ENCODE assay signal across 8 cellular contexts in genomic region chr19:18915639-18916038, GRCh38. TPM values are rescaled to one million over a fixed set of nuclear protein-coding genes. Genes with fewer than 3 reads are reported as not detected.
DNase-seq lines count a peak whose midpoint lies in the region; ATAC-seq and TF ChIP-seq lines count a peak whose summit lies in the region.

No MANE protein-coding gene starts in this region.

- H3K9me2 ChIP-seq in GM23338 (ENCODE audit: insufficient read depth), result no peaks in the 10 kb centered on the region

- peak overlapping the region; percentile 57; the same call in 1 of the 2 replicates for H3K9ac ChIP-seq in BLaER1
- no peak overlapping the region for H3K9ac ChIP-seq in neural progenitor cell

- H3K27me3 ChIP-seq in BLaER1 (no peaks in the 10 kb centered on the region), GM23338 (ENCODE audit: insufficient read depth) (no peaks in the 10 kb centered on the region), neural progenitor cell (no peaks in the 10 kb centered on the region)

- peaks cover 41% of the 10 kb centered on the region for H3K79me2 ChIP-seq in GM23338 (replicated peaks; ENCODE audit: insufficient read depth)
- H3K79me2 ChIP-seq in neural progenitor cell (ENCODE audit: low read depth), result peaks cover 59% of the 10 kb centered on the region

- peaks cover 68% of the 10 kb centered on the region for H3K4me1 ChIP-seq in BLaER1
- 0 out of 2 replicates have a peak, but pooled peaks cover 9% of the 10 kb centered on the region for H3K4me1 ChIP-seq in GM23338 (ENCODE audit: insufficient read depth)
- H3K4me1 ChIP-seq in neural progenitor cell, result peaks cover 3% of the 10 kb centered on the region

- CTCF ChIA-PET in RWPE1 (lab: Yijun Ruan, JAX), result no interaction called here

- no peak overlapping the region for H2AFZ ChIP-seq in GM23338
- H2AFZ ChIP-seq in neural progenitor cell (replicated peaks), result no peak overlapping the region

- peaks cover 9% of the 10 kb centered on the region for H3K4me1 Mint-ChIP-seq in GM23338
- H3K4me1 Mint-ChIP-seq in neural progenitor cell, result peaks cover 16% of the 10 kb centered on the region

- H3K4me2 ChIP-seq in BLaER1 (peak overlapping the region; percentile 92), GM23338 (no peak overlapping the region), neural progenitor cell (no peak overlapping the region)

- DNase-seq in GM23338 (ENCODE audit: low spot score), result peak; percentile 72
- DNase-seq in RWPE1 (ENCODE audit: low spot score), result no peak
- DNase-seq in dermis microvascular lymphatic vessel endothelial cell (ENCODE audit: low read depth in 2 of 2), result peak; percentile 31 to 56
- peak; percentile 69 for DNase-seq in neural progenitor cell (ENCODE audit: low spot score)
- no peak for DNase-seq in NCI-H446 treated with DMSO at 0.1 percent for 48 hours (lab: John Stamatoyannopoulos, UW)
- DNase-seq in islet precursor cell, result no peak

- H3K4me3 ChIP-seq in BLaER1 (peak overlapping the region; percentile 42; the same call in 1 of the 2 replicates), GM23338 (no peak overlapping the region), neural progenitor cell (no peak overlapping the region)

- H3K9me3 Mint-ChIP-seq in GM23338, result no peaks in the 10 kb centered on the region; the same call in 2 of the 3 replicates
- no peaks in the 10 kb centered on the region for H3K9me3 Mint-ChIP-seq in neural progenitor cell

- POLR2A ChIA-PET in RWPE1 (lab: Yijun Ruan, JAX; ENCODE audit: low non-redundant PET), result no interaction called here

- H3K36me3 ChIP-seq in BLaER1 (peaks cover 44% of the 10 kb centered on the region), GM23338 (ENCODE audit: insufficient read depth) (0 out of 2 replicates have a peak, but pooled peaks cover 4% of the 10 kb centered on the region), neural progenitor cell (no peaks in the 10 kb centered on the region)

- no peak overlapping the region for H3K27ac Mint-ChIP-seq in GM23338
- H3K27ac Mint-ChIP-seq in neural progenitor cell, result no peak overlapping the region

- H3K36me3 Mint-ChIP-seq in GM23338 (ENCODE audit: low read depth) (peaks cover 36% of the 10 kb centered on the region), neural progenitor cell (peaks cover 13% of the 10 kb centered on the region)

- H3K27me3 Mint-ChIP-seq in GM23338 (ENCODE audit: insufficient read depth, low read depth, poor library complexity) (peaks cover 4% of the 10 kb centered on the region), neural progenitor cell (ENCODE audit: insufficient read depth, low read depth) (peaks cover 9% of the 10 kb centered on the region)

- peak; percentile 60 to 86 for TF ChIP-seq CTCF in GM23338 (conservative IDR thresholded peaks at IDR 0.05; ENCODE audit: low read depth in 2 of 2)
- TF ChIP-seq CTCF in RWPE1 (conservative IDR thresholded peaks at IDR 0.05; ENCODE audit: low read depth), result no peak; the same call in 1 of the 2 replicates
- peak; percentile 60 for TF ChIP-seq CTCF in neural progenitor cell (IDR thresholded peaks at IDR 0.05)

- H3K27ac ChIP-seq in BLaER1 (peak overlapping the region; percentile 52), GM23338 (ENCODE audit: low read depth) (no peak overlapping the region), RWPE1 (peak overlapping the region; percentile 4; the same call in 1 of the 2 replicates), neural progenitor cell (no peak overlapping the region)

- 0 out of 2 replicates have a peak, but pooled peaks cover 3% of the 10 kb centered on the region for H3F3A ChIP-seq in GM23338 (replicated peaks; ENCODE audit: low read depth)
- no peaks in the 10 kb centered on the region for H3F3A ChIP-seq in neural progenitor cell (ENCODE audit: low read depth)

- H3K9me3 ChIP-seq in BLaER1, result no peaks in the 10 kb centered on the region
- no peaks in the 10 kb centered on the region for H3K9me3 ChIP-seq in neural progenitor cell (ENCODE audit: low read depth)

- ATAC-seq in GM23338, result peak; percentile 27
- no peak for ATAC-seq in esophagus mucosa

- H4K20me1 ChIP-seq in BLaER1 (peaks cover 61% of the 10 kb centered on the region), GM23338 (replicated peaks; ENCODE audit: insufficient read depth) (peaks cover 6% of the 10 kb centered on the region), neural progenitor cell (ENCODE audit: low read depth) (peaks cover 29% of the 10 kb centered on the region)

- no peak overlapping the region for H3K4me3 Mint-ChIP-seq in GM23338
- no peak overlapping the region for H3K4me3 Mint-ChIP-seq in neural progenitor cell

TF ChIP-seq in GM23338, 12 proteins besides CTCF, POLR2A, EP300 and RAD21:
- TF ChIP-seq CREB1 (CRISPR knock-in tag; IDR thresholded peaks at IDR 0.05; ENCODE audit: low read depth) (no peak), STAT1 (IDR thresholded peaks at IDR 0.05; ENCODE audit: unreplicated experiment) (no peak), JUNB (IDR thresholded peaks at IDR 0.05; ENCODE audit: unreplicated experiment) (no peak), NANOG (IDR thresholded peaks at IDR 0.05; ENCODE audit: borderline replicate concordance) (no peak)

RNA-seq across cellular contexts. Expression of gene COPE, which starts 3.5 kb away (rescaled TPM):
- 235 and 263 TPM in 2 replicates for total RNA-seq in GM23338 (2014; rRNA removed; shearing (Covaris generic))
- polyA plus RNA-seq in GM23338 (2016; fragmentation: Nextera tagmentation; extraction: Ambion mirVana), result 263 and 269 TPM in 2 replicates
- total RNA-seq in dermis microvascular lymphatic vessel endothelial cell, result 161 and 214 TPM in 2 replicates
- total RNA-seq in neural progenitor cell (ENCODE audit: low replicate concordance), result 95.2 and 225 TPM in 2 replicates
- total RNA-seq in esophagus mucosa, result 177 TPM

RNA-seq across cellular contexts. Expression of gene DDX49, which starts 3.9 kb away (rescaled TPM):
- total RNA-seq in GM23338 (2014; rRNA removed; shearing (Covaris generic)), result 49.6 and 75.3 TPM in 2 replicates
- 40.2 and 44.2 TPM in 2 replicates for polyA plus RNA-seq in GM23338 (2016; fragmentation: Nextera tagmentation; extraction: Ambion mirVana)
- 42.7 and 43.9 TPM in 2 replicates for total RNA-seq in dermis microvascular lymphatic vessel endothelial cell
- 19.9 and 23.4 TPM in 2 replicates for total RNA-seq in neural progenitor cell (ENCODE audit: low replicate concordance)
- total RNA-seq in esophagus mucosa, result 56.0 TPM

RNA-seq across cellular contexts. Expression of gene CERS1, which starts 19.7 kb away (rescaled TPM):
- total RNA-seq in GM23338 (2014; rRNA removed; shearing (Covaris generic)), result 11.1 and 11.7 TPM in 2 replicates
- 12.2 and 15.9 TPM in 2 replicates for polyA plus RNA-seq in GM23338 (2016; fragmentation: Nextera tagmentation; extraction: Ambion mirVana)
- total RNA-seq in dermis microvascular lymphatic vessel endothelial cell (2.4 and 5.1 TPM in 2 replicates), neural progenitor cell (ENCODE audit: low replicate concordance) (1.9 and 7.6 TPM in 2 replicates), esophagus mucosa (not detected)

RNA-seq across cellular contexts. Expression of gene HOMER3, which starts 25.4 kb away (rescaled TPM):
- 23.5 and 38.4 TPM in 2 replicates for total RNA-seq in GM23338 (2014; rRNA removed; shearing (Covaris generic))
- polyA plus RNA-seq in GM23338 (2016; fragmentation: Nextera tagmentation; extraction: Ambion mirVana), result 16.7 and 18.0 TPM in 2 replicates
- total RNA-seq in dermis microvascular lymphatic vessel endothelial cell (96.2 and 232 TPM in 2 replicates), neural progenitor cell (ENCODE audit: low replicate concordance) (28.2 and 66.9 TPM in 2 replicates), esophagus mucosa (14.1 TPM)

Comparison
In these comparisons a context has a peak if more than half of its experiments do, and no peak if none do; other contexts are left out.
1. H3K27ac ChIP-seq: peak in BLaER1 (single experiment) and RWPE1 (single experiment); none in GM23338 (single experiment) and neural progenitor cell (single experiment).
2. DNase-seq: peak in GM23338 (single experiment), dermis microvascular lymphatic vessel endothelial cell (2 of 2) and neural progenitor cell (single experiment); none in RWPE1 (single experiment), NCI-H446 treated with DMSO at 0.1 percent for 48 hours (single experiment) and islet precursor cell (single experiment).